15 cellular contexts compared by ENCODE assay signal in the genomic region with DNA sequence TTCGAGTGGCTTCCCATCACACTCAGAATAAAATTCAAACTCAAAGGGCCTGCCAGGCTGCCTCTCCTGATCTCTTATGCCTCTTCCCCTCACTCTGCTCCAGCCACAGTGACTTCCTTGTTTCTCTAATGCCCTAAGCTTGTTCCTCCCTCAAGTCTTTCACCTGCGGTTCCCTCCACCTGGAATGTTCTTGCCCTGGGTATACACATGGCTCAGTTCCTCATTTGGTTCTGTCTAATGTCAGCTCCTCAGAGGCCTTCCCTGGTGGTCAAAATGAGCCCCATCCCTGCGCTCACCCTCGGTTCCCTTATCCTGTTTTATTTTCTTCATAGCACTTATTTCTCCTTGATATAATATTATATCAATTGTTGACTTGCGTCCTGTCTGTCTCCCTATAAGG. TPM values are rescaled to one million over a fixed set of nuclear protein-coding genes. Genes with fewer than 3 reads are reported as not detected.
DNase-seq lines count a peak whose midpoint lies in the region; ATAC-seq, FAIRE-seq and TF ChIP-seq lines count a peak whose summit lies in the region.
"Had no signal": no experiment of that assay in that cellular context is flagged by ENCODE, and none has a peak within 500 bp of the region (broad histone marks: within the 10 kb centered on the region; RNA-seq: fewer than 3 reads in every experiment).

No MANE protein-coding gene starts in this region.

- H3K9me1 ChIP-seq in K562 (ENCODE audit: control insufficient read depth, insufficient read depth, low read length) = no peaks in the 10 kb centered on the region

- DNase-seq in GM12891 (ENCODE audit: insufficient read length, low spot score) (no peak), KBM-7 (peak; percentile 37), K562 (ENCODE audit: extremely low read depth in 1 of 4, low spot score in 3 of 4) (no peak), stomach (no peak), HuH-7 (ENCODE audit: low spot score) (no peak), DMS53 treated with DMSO at 0.1 percent for 48 hours (lab: John Stamatoyannopoulos, UW; ENCODE audit: unreplicated experiment) (no peak)
- DNase-seq: ACHN; CD4-positive, CD25-positive, alpha-beta regulatory T cell; DMS79 treated with DMSO at 0.1 percent for 48 hours; EL; GM23248; H7 had no signal

- no peaks in the 10 kb centered on the region for H3K79me2 ChIP-seq in K562 (ENCODE audit: control insufficient read depth, insufficient read depth, low read length)

- H3K4me2 ChIP-seq in K562 (ENCODE audit: insufficient read depth, low read length) = no peak overlapping the region
- H3K4me2 ChIP-seq: BLaER1 treated with 17β-estradiol and CSF1 and Interleukin-3, amounts not matched to agents 10 nM and 100 nM had no signal

- TF ChIP-seq RAD21 in K562 (CRISPR knock-in tag; conservative IDR thresholded peaks at IDR 0.05 in 1 of 2, IDR thresholded peaks at IDR 0.05 in 1 of 2) = no peak

- no peak for TF ChIP-seq CTCF in K562 (IDR thresholded peaks at IDR 0.05 in 2 of 3, conservative IDR thresholded peaks at IDR 0.05 in 1 of 3; ENCODE audit: insufficient read depth in 2 of 3, low read depth in 1 of 3, low read length in 3 of 3)
- no peak for TF ChIP-seq CTCF in stomach (IDR thresholded peaks at IDR 0.05)

- no peak for TF ChIP-seq POLR2A in GM12891 (IDR thresholded peaks at IDR 0.05; ENCODE audit: low read depth, low read length)
- no peak for TF ChIP-seq POLR2A in K562 (conservative IDR thresholded peaks at IDR 0.05)
- no peak for TF ChIP-seq POLR2A in stomach (IDR thresholded peaks at IDR 0.05)

- TF ChIP-seq EP300 in K562 (IDR thresholded peaks at IDR 0.05; ENCODE audit: low read length) = no peak
- TF ChIP-seq EP300 in stomach (IDR thresholded peaks at IDR 0.05) = no peak

- intact Hi-C loops in K562 (cut with micrococcal nuclease) (no loop called here), stomach (cut with DNase I; ENCODE audit: low total_unique reads) (no loop called here)

- H3K27me3 ChIP-seq in K562 (ENCODE audit: control insufficient read depth in 2 of 2, insufficient read depth in 2 of 2, low read length in 2 of 2) (no peaks in the 10 kb centered on the region; a peak in 1 of 5 replicates), stomach (no peaks in the 10 kb centered on the region)
- H3K27me3 ChIP-seq: BLaER1 treated with 17β-estradiol and CSF1 and Interleukin-3, amounts not matched to agents 10 nM and 100 nM had no signal

- FAIRE-seq in GM12891 (lab: Jason Lieb, UNC) = no peak
- FAIRE-seq in K562 (lab: Jason Lieb, UNC) = no peak
- FAIRE-seq: G401.6 had no signal

- H3K36me3 ChIP-seq in K562 (ENCODE audit: control insufficient read depth, insufficient read depth, low read length) (no peaks in the 10 kb centered on the region), stomach (no peaks in the 10 kb centered on the region)
- H3K36me3 ChIP-seq: BLaER1 treated with 17β-estradiol and CSF1 and Interleukin-3, amounts not matched to agents 10 nM and 100 nM had no signal

- no peak for ATAC-seq in K562
- ATAC-seq in GM21360 (IDR thresholded peaks at IDR 0.05; ENCODE audit: unreplicated experiment) = no peak

- no TSS peak for BruUV-seq in K562 (replicated peaks; lab: Mats Ljungman, UMichigan)

- H2AFZ ChIP-seq in K562 (ENCODE audit: low read depth, low read length) = no peak overlapping the region
- H2AFZ ChIP-seq: GM23248 had no signal

- no peak overlapping the region for H3K4me3 ChIP-seq in K562
- H3K4me3 ChIP-seq in stomach = no peak overlapping the region
- H3K4me3 ChIP-seq: BLaER1 treated with 17β-estradiol and CSF1 and Interleukin-3, amounts not matched to agents 10 nM and 100 nM; GM23248 had no signal

- no peaks in the 10 kb centered on the region for H4K20me1 ChIP-seq in K562 (replicated peaks; ENCODE audit: control insufficient read depth, insufficient read depth, low read length)
- H4K20me1 ChIP-seq: BLaER1 treated with 17β-estradiol and CSF1 and Interleukin-3, amounts not matched to agents 10 nM and 100 nM had no signal

- H3K4me1 ChIP-seq in K562 (replicated peaks in 1 of 2; ENCODE audit: control insufficient read depth in 2 of 2, insufficient read depth in 2 of 2, low read length in 2 of 2) = peaks cover 4 to 11% of the 10 kb centered on the region in 2 experiments; a peak in 4 of 5 replicates
- peaks cover 14 to 45% (median 36%) of the 10 kb centered on the region in 4 donors for H3K4me1 ChIP-seq in stomach

- H3K27ac ChIP-seq in K562 (ENCODE audit: extremely low read depth, low read depth, low read length) (no peak overlapping the region), stomach (peak overlapping the region in 4 of 5 donors; percentile 5 to 55 (median 20))
- H3K27ac ChIP-seq: BLaER1 treated with 17β-estradiol and CSF1 and Interleukin-3, amounts not matched to agents 10 nM and 100 nM; GM23248 had no signal

- no peak overlapping the region; a peak in 1 of 4 replicates for H3K9ac ChIP-seq in K562 (ENCODE audit: insufficient read depth in 1 of 2, low read depth in 2 of 2, low read length in 2 of 2)
- H3K9ac ChIP-seq: BLaER1 treated with 17β-estradiol and CSF1 and Interleukin-3, amounts not matched to agents 10 nM and 100 nM; GM23248 had no signal

- 36% methylated on average over 5 of the region's 5 CpGs for WGBS in K562 (ENCODE audit: insufficient coverage, low coverage, missing lambda C conversion rate)
- WGBS in stomach, 5 donors = 51 to 75% (median 68%) methylated on average over 5 of the region's 5 CpGs

- no peaks in the 10 kb centered on the region for H3K9me3 ChIP-seq in K562 (replicated peaks; ENCODE audit: control insufficient read depth, insufficient read depth, low read depth, low read length)
- no peaks in the 10 kb centered on the region for H3K9me3 ChIP-seq in stomach
- H3K9me3 ChIP-seq: BLaER1 treated with 17β-estradiol and CSF1 and Interleukin-3, amounts not matched to agents 10 nM and 100 nM had no signal

- POLR2A ChIA-PET in K562 (lab: Yijun Ruan, JAX) = interaction anchor here (0.6 to 3.1 kb wide), 4 partner anchors 12 to 77 kb away, joined by 3 to 11 read pairs (median 4); a partner anchor contains a TSS

- in situ Hi-C loops in KBM-7 (cut with MboI; ENCODE audit: low pct_unique_long_range_greater_than_20kb, low sequenced_read_pairs) = no loop called here
- in situ Hi-C loops in K562 (cut with MboI) = loop anchor here (10.0 kb wide), 1 partner anchor 193 kb away; no protein-coding TSS in a partner anchor

- CTCF ChIA-PET in K562 (lab: Yijun Ruan, JAX; ENCODE audit: low intra/inter-chr PET ratio) = no interaction called here

RNA-seq across cellular contexts. Expression of a gene that starts 12.7 kb away (rescaled TPM):
- 37.2 TPM for polyA plus RNA-seq in GM12891 (2012; ENCODE audit: low read depth, missing spikeins)
- 8.9 and 10.7 TPM in 2 replicates for total RNA-seq in K562 (2011; cell fraction: chromatin; rRNA removed; ENCODE audit: low replicate concordance)
- 20.3 and 25.2 TPM in 2 replicates for total RNA-seq in K562 (2011; cell fraction: nucleolus; rRNA removed)
- 20.1 and 20.5 TPM in 2 replicates for total RNA-seq in K562 (2011; cell fraction: nucleoplasm; rRNA removed)
- total RNA-seq in K562 (2014; rRNA removed) (76.1 and 127 TPM in 2 replicates), K562 (2014; rRNA removed; fragmentation: Illumina TruSeq; extraction: Trizol) (66.6 and 94.6 TPM in 2 replicates), K562 (2015; rRNA removed; fragmentation: Illumina TruSeq; extraction: Trizol) (118 and 129 TPM in 2 replicates), K562 (2021) (76.2 and 86.6 TPM in 2 replicates), stomach (1,000 to 10,000 TPM in 1 of 5 donors, 100 to 1,000 TPM in 3, 10 to 100 TPM in 1; 23.2 to 1,029 (median 220) TPM)
- polyA plus RNA-seq in K562 (2011; rRNA removed) (92.8 and 98.2 TPM in 2 replicates), K562 (2014; fragmentation: Illumina TruSeq; extraction: Trizol) (139 and 150 TPM in 2 replicates), K562 (2014; fragmentation: Nextera tagmentation; extraction: Ambion mirVana) (100 to 1,000 TPM; 363 to 422 TPM), K562 (2014; rRNA removed) (108 and 126 TPM in 2 replicates), stomach (1,000 to 10,000 TPM in 2 of 3 donors, 100 to 1,000 TPM in 1; 378 to 3,028 (median 2,014) TPM)
- polyA plus RNA-seq in K562 (2011; cell fraction: cytosol; rRNA removed) = 97.9 and 207 TPM in 2 replicates
- 39.9 and 50.7 TPM in 2 replicates for polyA plus RNA-seq in K562 (2011; cell fraction: nucleus; rRNA removed)
- polyA plus RNA-seq in K562 (2012) = 136 and 260 TPM in 2 replicates
- polyA minus RNA-seq in K562 (2011; rRNA and poly(A)+ RNA removed) = 31.6 and 43.3 TPM in 2 replicates
- 48.6 and 56.5 TPM in 2 replicates for polyA minus RNA-seq in K562 (2011; cell fraction: cytosol; rRNA and poly(A)+ RNA removed)
- 22.5 and 23.8 TPM in 2 replicates for polyA minus RNA-seq in K562 (2011; cell fraction: nucleus; rRNA and poly(A)+ RNA removed)

RNA-seq across cellular contexts. Expression of a gene that starts 36.5 kb away (rescaled TPM):
- polyA plus RNA-seq in GM12891 (2012; ENCODE audit: low read depth, missing spikeins) = 0.82 TPM
- 1.4 and 5.9 TPM in 2 replicates for total RNA-seq in K562 (2011; cell fraction: chromatin; rRNA removed; ENCODE audit: low replicate concordance)
- 0.67 and 1.2 TPM in 2 replicates for total RNA-seq in K562 (2011; cell fraction: nucleolus; rRNA removed)
- 3.4 and 9.5 TPM in 2 replicates for total RNA-seq in K562 (2011; cell fraction: nucleoplasm; rRNA removed)
- total RNA-seq in K562 (2014; rRNA removed) = 0.73 and 1.3 TPM in 2 replicates
- 1.4 and 1.5 TPM in 2 replicates for total RNA-seq in K562 (2014; rRNA removed; fragmentation: Illumina TruSeq; extraction: Trizol)
- 1.4 and 1.6 TPM in 2 replicates for total RNA-seq in K562 (2015; rRNA removed; fragmentation: Illumina TruSeq; extraction: Trizol)
- 1.1 and 1.2 TPM in 2 replicates for total RNA-seq in K562 (2021)
- polyA plus RNA-seq in K562 (2011; rRNA removed) = 1.0 and 1.2 TPM in 2 replicates
- 0.19 and 0.86 TPM in 2 replicates for polyA plus RNA-seq in K562 (2011; cell fraction: cytosol; rRNA removed)
- polyA plus RNA-seq in K562 (2011; cell fraction: nucleus; rRNA removed) = 2.3 and 4.8 TPM in 2 replicates
- 1.1 and 2.3 TPM in 2 replicates for polyA plus RNA-seq in K562 (2012)
- polyA plus RNA-seq in K562 (2014; fragmentation: Illumina TruSeq; extraction: Trizol) = 0.96 and 1.5 TPM in 2 replicates
- polyA plus RNA-seq in K562 (2014; fragmentation: Nextera tagmentation; extraction: Ambion mirVana) = under 1 TPM; 0.52 to 0.69 TPM
- polyA plus RNA-seq in K562 (2014; rRNA removed) = 0.91 and 1.1 TPM in 2 replicates
- polyA minus RNA-seq in K562 (2011; rRNA and poly(A)+ RNA removed) = 1.4 and 2.2 TPM in 2 replicates
- polyA minus RNA-seq in K562 (2011; cell fraction: cytosol; rRNA and poly(A)+ RNA removed) = 0.57 and 0.64 TPM in 2 replicates
- polyA minus RNA-seq in K562 (2011; cell fraction: nucleus; rRNA and poly(A)+ RNA removed) = 1.3 and 3.1 TPM in 2 replicates
- 10 to 100 TPM in 3 of 5 donors, 1 to 10 TPM in 2; 1.8 to 29.5 (median 14.3) TPM for total RNA-seq in stomach
- polyA plus RNA-seq in stomach = 1 to 10 TPM; 4.6 to 6.6 (median 6.1) TPM

RNA-seq across cellular contexts. Expression of a gene that starts 48.4 kb away (rescaled TPM):
- 2.4 TPM for polyA plus RNA-seq in GM12891 (2012; ENCODE audit: low read depth, missing spikeins)
- total RNA-seq in K562 (2011; cell fraction: chromatin; rRNA removed; ENCODE audit: low replicate concordance) = 3.0 and 12.0 TPM in 2 replicates
- total RNA-seq in K562 (2011; cell fraction: nucleolus; rRNA removed) = 3.2 and 4.1 TPM in 2 replicates
- total RNA-seq in K562 (2011; cell fraction: nucleoplasm; rRNA removed) = 7.8 and 14.4 TPM in 2 replicates
- 10.7 and 13.8 TPM in 2 replicates for total RNA-seq in K562 (2014; rRNA removed)
- total RNA-seq in K562 (2014; rRNA removed; fragmentation: Illumina TruSeq; extraction: Trizol) = 5.5 and 6.0 TPM in 2 replicates
- 5.4 and 6.7 TPM in 2 replicates for total RNA-seq in K562 (2015; rRNA removed; fragmentation: Illumina TruSeq; extraction: Trizol)
- 10.6 and 11.1 TPM in 2 replicates for total RNA-seq in K562 (2021)
- polyA plus RNA-seq in K562 (2011; rRNA removed) = 3.7 and 4.2 TPM in 2 replicates
- 1.4 and 2.0 TPM in 2 replicates for polyA plus RNA-seq in K562 (2011; cell fraction: cytosol; rRNA removed)
- polyA plus RNA-seq in K562 (2011; cell fraction: nucleus; rRNA removed) = 3.7 and 4.1 TPM in 2 replicates
- polyA plus RNA-seq in K562 (2012) = 4.9 and 5.4 TPM in 2 replicates
- polyA plus RNA-seq in K562 (2014; fragmentation: Illumina TruSeq; extraction: Trizol) = 4.7 and 5.6 TPM in 2 replicates
- 1 to 10 TPM; 3.2 to 4.2 TPM for polyA plus RNA-seq in K562 (2014; fragmentation: Nextera tagmentation; extraction: Ambion mirVana)
- polyA plus RNA-seq in K562 (2014; rRNA removed) = 3.9 and 4.7 TPM in 2 replicates
- polyA minus RNA-seq in K562 (2011; rRNA and poly(A)+ RNA removed) = 5.7 and 8.2 TPM in 2 replicates
- 5.3 and 5.8 TPM in 2 replicates for polyA minus RNA-seq in K562 (2011; cell fraction: cytosol; rRNA and poly(A)+ RNA removed)
- 6.5 and 12.2 TPM in 2 replicates for polyA minus RNA-seq in K562 (2011; cell fraction: nucleus; rRNA and poly(A)+ RNA removed)
- 10 to 100 TPM; 12.5 to 30.8 (median 28.7) TPM for total RNA-seq in stomach
- 1 to 10 TPM; 3.3 to 4.8 (median 4.6) TPM for polyA plus RNA-seq in stomach
